ENCODE assay signal across 20 cellular contexts in genomic region chr16:2371421-2371820, GRCh38. TPM values are rescaled to one million over a fixed set of nuclear protein-coding genes. Genes with fewer than 3 reads are reported as not detected.
DNase-seq lines count a peak whose midpoint lies in the region; ATAC-seq and TF ChIP-seq lines count a peak whose summit lies in the region.
"Had no signal": no experiment of that assay in that cellular context is flagged by ENCODE, and none has a peak within 500 bp of the region (broad histone marks: within the 10 kb centered on the region; RNA-seq: fewer than 3 reads in every experiment).

No MANE protein-coding gene starts in this region.

- H3K27ac Mint-ChIP-seq in stimulated activated naive B cell treated with anti-CD40 and anti-IgM and Interleukin-4, amounts not matched to agents 10 μg/mL and 1 μg/mL and 100 μg/mL, for 72 hours: no peak overlapping the region
- H3K27ac Mint-ChIP-seq: B cell had no signal

- no peaks in the 10 kb centered on the region for H3K9me3 Mint-ChIP-seq in stimulated activated naive B cell treated with anti-CD40 and anti-IgM and Interleukin-4, amounts not matched to agents 10 μg/mL and 1 μg/mL and 100 μg/mL, for 72 hours

- DNase-seq in left ventricle myocardium superior (no peak), Right ventricle myocardium superior (no peak), dedifferentiated amniotic fluid mesenchymal stem cell (ENCODE audit: extremely low spot score) (peak; percentile 42), stromal cell of bone marrow (ENCODE audit: low read depth) (peak; percentile 19), foreskin melanocyte (no peak)
- DNase-seq in stimulated activated naive B cell treated with anti-CD40 and anti-IgM and Interleukin-4, amounts not matched to agents 10 μg/mL and 1 μg/mL and 100 μg/mL, for 72 hours: no peak
- DNase-seq: DMS79, GOT3, HCEC 1CT, MM.1S, NCI-H1048, NCI-H1417 treated with DMSO at 0.1 percent for 48 hours, NCI-H187, NCI-H446 treated with DMSO at 0.1 percent for 48 hours, NCI-H526 treated with DMSO at 0.1 percent for 48 hours, OCI-M1 had no signal

- H3K4me3 ChIP-seq in gastroesophageal sphincter: no peak overlapping the region
- H3K4me3 ChIP-seq: K562 had no signal

- H3K27me3 ChIP-seq in gastroesophageal sphincter: no peaks in the 10 kb centered on the region

- no peaks in the 10 kb centered on the region for H3K36me3 ChIP-seq in gastroesophageal sphincter

- intact Hi-C loops in left ventricle myocardium superior (cut with micrococcal nuclease): no loop called here
- intact Hi-C loops in Right ventricle myocardium superior (cut with DNase I): no loop called here

- H3K27me3 Mint-ChIP-seq in stimulated activated naive B cell treated with anti-CD40 and anti-IgM and Interleukin-4, amounts not matched to agents 10 μg/mL and 1 μg/mL and 100 μg/mL, for 72 hours: peaks cover 37 to 44% of the 10 kb centered on the region in 2 donors

- no peak for TF ChIP-seq POLR2A in gastroesophageal sphincter (IDR thresholded peaks at IDR 0.05)

- 67 to 73% methylated on average over 1 to 2 of the region's 2 CpGs for WGBS in gastroesophageal sphincter (ENCODE audit: low coverage in 1 of 2), 2 donors

- H3K36me3 Mint-ChIP-seq in stimulated activated naive B cell treated with anti-CD40 and anti-IgM and Interleukin-4, amounts not matched to agents 10 μg/mL and 1 μg/mL and 100 μg/mL, for 72 hours: no peaks in the 10 kb centered on the region

- no peak for TF ChIP-seq CTCF in gastroesophageal sphincter (IDR thresholded peaks at IDR 0.05)

- no peaks in the 10 kb centered on the region for H3K9me3 ChIP-seq in gastroesophageal sphincter

- no peak for TF ChIP-seq EP300 in gastroesophageal sphincter (IDR thresholded peaks at IDR 0.05)

- no peaks in the 10 kb centered on the region for H3K4me1 ChIP-seq in gastroesophageal sphincter

- no peak overlapping the region for H3K4me3 Mint-ChIP-seq in stimulated activated naive B cell treated with anti-CD40 and anti-IgM and Interleukin-4, amounts not matched to agents 10 μg/mL and 1 μg/mL and 100 μg/mL, for 72 hours
- H3K4me3 Mint-ChIP-seq: B cell had no signal

- peak; percentile 44 for ATAC-seq in left ventricle myocardium superior
- no peak for ATAC-seq in Right ventricle myocardium superior (ENCODE audit: poor library complexity)
- peak; percentile 25 for ATAC-seq in gastroesophageal sphincter
- ATAC-seq in GM19324 (IDR thresholded peaks at IDR 0.05; ENCODE audit: low FRiP score, unreplicated experiment): no peak
- ATAC-seq in stimulated activated naive B cell treated with anti-CD40 and anti-IgM and Interleukin-4, amounts not matched to agents 10 μg/mL and 1 μg/mL and 100 μg/mL, for 72 hours (replicated peaks): no peak
- ATAC-seq: K562 had no signal

- no peaks in the 10 kb centered on the region for H3K4me1 Mint-ChIP-seq in stimulated activated naive B cell treated with anti-CD40 and anti-IgM and Interleukin-4, amounts not matched to agents 10 μg/mL and 1 μg/mL and 100 μg/mL, for 72 hours
- H3K4me1 Mint-ChIP-seq: B cell had no signal

- H3K27ac ChIP-seq in gastroesophageal sphincter: no peak overlapping the region

RNA-seq across cellular contexts. Expression of gene ABCA3, which starts 30.9 kb away (rescaled TPM):
- 7.7 TPM for total RNA-seq in left ventricle myocardium superior
- total RNA-seq in Right ventricle myocardium superior: 6.0 TPM
- 10 to 100 TPM in 3 of 4 donors, 1 to 10 TPM in 1; 7.5 to 27.5 (median 12.3) TPM for total RNA-seq in gastroesophageal sphincter

RNA-seq across cellular contexts. Expression of gene CCNF, which starts 57.8 kb away (rescaled TPM):
- total RNA-seq in left ventricle myocardium superior (1.1 TPM), Right ventricle myocardium superior (1.4 TPM), gastroesophageal sphincter (1 to 10 TPM in 2 of 4 donors, under 1 TPM in 2; 0.27 to 2.1 (median 0.82) TPM)

Comparison
In these comparisons a context has a peak if more than half of its experiments do, and no peak if none do; other contexts are left out.
1. ATAC-seq: peak in left ventricle myocardium superior (single experiment) and gastroesophageal sphincter (single experiment); none in Right ventricle myocardium superior (single experiment), GM19324 (single experiment) and stimulated activated naive B cell treated with anti-CD40 and anti-IgM and Interleukin-4, amounts not matched to agents 10 μg/mL and 1 μg/mL and 100 μg/mL, for 72 hours (0 of 2).
2. DNase-seq: peak in dedifferentiated amniotic fluid mesenchymal stem cell (single experiment) and stromal cell of bone marrow (single experiment); none in left ventricle myocardium superior (single experiment), Right ventricle myocardium superior (single experiment), foreskin melanocyte (single experiment) and stimulated activated naive B cell treated with anti-CD40 and anti-IgM and Interleukin-4, amounts not matched to agents 10 μg/mL and 1 μg/mL and 100 μg/mL, for 72 hours (single experiment).